In the genomic region with DNA sequence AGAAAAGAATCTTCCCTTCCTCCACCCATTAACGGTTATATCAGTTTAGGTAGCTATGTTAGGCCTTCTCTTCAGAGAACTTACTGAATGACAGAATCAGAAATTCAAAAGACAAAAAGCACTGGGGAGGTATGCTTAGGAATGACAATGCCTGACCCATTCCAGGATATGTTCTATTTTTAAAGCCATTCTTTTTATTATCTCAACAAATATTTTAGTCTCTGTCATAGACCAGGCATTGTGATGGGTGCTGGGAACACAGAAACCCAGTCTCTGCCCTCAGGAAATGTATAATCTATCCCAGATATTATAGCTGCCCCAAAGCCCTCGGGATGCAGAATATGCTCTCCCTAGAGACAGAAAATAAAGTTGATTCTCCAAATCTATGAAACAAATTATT, we compare ENCODE assay signal across 1 cellular context.
TF ChIP-seq lines count a peak whose summit lies in the region.

No MANE protein-coding gene starts in this region.

TF ChIP-seq in SK-N-SH treated with all-trans-retinoic acid at 6 μM for 48 hours, 23 proteins besides CTCF, POLR2A, EP300 and RAD21 (continued from another document):
- no peak for TF ChIP-seq TSHZ2 (CRISPR knock-in tag; IDR thresholded peaks at IDR 0.05)
- TF ChIP-seq TOX (CRISPR knock-in tag; IDR thresholded peaks at IDR 0.05; ENCODE audit: borderline replicate concordance) = no peak
- no peak for TF ChIP-seq PPARA (CRISPR knock-in tag; IDR thresholded peaks at IDR 0.05; ENCODE audit: borderline replicate concordance)
- no peak for TF ChIP-seq POU6F1 (CRISPR knock-in tag; IDR thresholded peaks at IDR 0.05; ENCODE audit: borderline replicate concordance, low read depth)
- TF ChIP-seq SNAI2 (CRISPR knock-in tag; IDR thresholded peaks at IDR 0.05) = no peak
- no peak for TF ChIP-seq ESRRG (CRISPR knock-in tag; IDR thresholded peaks at IDR 0.05)
- no peak for TF ChIP-seq TCF4 (CRISPR knock-in tag; IDR thresholded peaks at IDR 0.05; ENCODE audit: borderline replicate concordance)
- no peak for TF ChIP-seq ZNF70 (CRISPR knock-in tag; IDR thresholded peaks at IDR 0.05)
- TF ChIP-seq, protein P1, sequence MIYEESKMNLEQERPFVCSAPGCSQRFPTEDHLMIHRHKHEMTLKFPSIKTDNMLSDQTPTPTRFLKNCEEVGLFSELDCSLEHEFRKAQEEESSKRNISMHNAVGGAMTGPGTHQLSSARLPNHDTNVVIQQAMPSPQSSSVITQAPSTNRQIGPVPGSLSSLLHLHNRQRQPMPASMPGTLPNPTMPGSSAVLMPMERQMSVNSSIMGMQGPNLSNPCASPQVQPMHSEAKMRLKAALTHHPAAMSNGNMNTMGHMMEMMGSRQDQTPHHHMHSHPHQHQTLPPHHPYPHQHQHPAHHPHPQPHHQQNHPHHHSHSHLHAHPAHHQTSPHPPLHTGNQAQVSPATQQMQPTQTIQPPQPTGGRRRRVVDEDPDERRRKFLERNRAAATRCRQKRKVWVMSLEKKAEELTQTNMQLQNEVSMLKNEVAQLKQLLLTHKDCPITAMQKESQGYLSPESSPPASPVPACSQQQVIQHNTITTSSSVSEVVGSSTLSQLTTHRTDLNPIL (CRISPR knock-in tag; IDR thresholded peaks at IDR 0.05; ENCODE audit: low read depth) = no peak
- no peak for TF ChIP-seq BACH2 (CRISPR knock-in tag; IDR thresholded peaks at IDR 0.05; ENCODE audit: borderline replicate concordance)
